Comparison of ENCODE assay signal across 1 cellular context in the genomic region with DNA sequence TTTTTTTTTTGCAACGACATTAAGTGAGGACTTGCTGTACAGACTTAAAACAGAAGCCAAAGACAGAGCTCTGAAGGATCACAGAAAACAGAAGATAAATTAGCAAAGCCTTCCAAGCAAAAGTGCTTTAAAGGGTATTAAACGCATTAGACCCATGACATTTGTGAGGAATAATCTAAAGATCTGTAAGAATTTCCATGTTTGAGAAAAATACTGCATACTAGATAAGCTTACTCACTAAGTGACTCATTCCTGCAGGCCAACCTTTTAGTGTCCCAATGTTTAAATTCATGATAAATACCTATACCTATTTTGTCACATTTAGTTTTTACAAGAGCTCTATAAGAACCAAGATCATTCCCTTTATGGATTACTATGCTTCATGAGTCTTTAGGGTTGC.
TF ChIP-seq lines count a peak whose summit lies in the region.

No MANE protein-coding gene starts in this region.

TF ChIP-seq in endothelial cell of umbilical vein, 7 proteins besides CTCF, POLR2A, EP300 and RAD21 (continued from another document):
- TF ChIP-seq JUN (IDR thresholded peaks at IDR 0.05; ENCODE audit: borderline replicate concordance, insufficient read depth, insufficient read length, low read depth) (no peak), MYC (IDR thresholded peaks at IDR 0.05; ENCODE audit: low read depth, low read length) (no peak)
TF ChIP-seq in endothelial cell of umbilical vein: peak in this region for 1.
